ENCODE assay signal across 1 cellular context in the genomic region with DNA sequence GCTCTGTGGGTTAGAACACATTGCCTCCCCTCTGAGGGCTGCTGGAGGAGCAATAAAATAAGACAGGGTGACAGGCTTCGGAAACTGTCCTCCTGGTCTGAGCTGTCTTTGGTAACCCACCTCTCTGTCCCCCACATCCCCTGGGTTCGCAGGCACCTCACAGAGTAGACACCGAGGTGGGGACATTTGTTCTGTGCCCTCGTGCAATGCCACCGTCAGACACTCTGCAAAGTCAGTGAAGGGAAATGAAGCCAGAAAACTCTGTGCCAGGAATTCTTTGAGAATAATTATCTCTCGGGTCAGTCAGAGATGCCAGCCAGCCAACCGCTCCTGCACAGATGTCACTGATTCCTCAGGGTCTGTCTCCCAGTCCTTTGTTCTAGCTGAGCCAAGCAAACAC.
TF ChIP-seq lines count a peak whose summit lies in the region.

No MANE protein-coding gene starts in this region.

TF ChIP-seq in GM23338, 12 proteins besides CTCF, POLR2A, EP300 and RAD21 (continued from another document):
- TF ChIP-seq, protein P1, sequence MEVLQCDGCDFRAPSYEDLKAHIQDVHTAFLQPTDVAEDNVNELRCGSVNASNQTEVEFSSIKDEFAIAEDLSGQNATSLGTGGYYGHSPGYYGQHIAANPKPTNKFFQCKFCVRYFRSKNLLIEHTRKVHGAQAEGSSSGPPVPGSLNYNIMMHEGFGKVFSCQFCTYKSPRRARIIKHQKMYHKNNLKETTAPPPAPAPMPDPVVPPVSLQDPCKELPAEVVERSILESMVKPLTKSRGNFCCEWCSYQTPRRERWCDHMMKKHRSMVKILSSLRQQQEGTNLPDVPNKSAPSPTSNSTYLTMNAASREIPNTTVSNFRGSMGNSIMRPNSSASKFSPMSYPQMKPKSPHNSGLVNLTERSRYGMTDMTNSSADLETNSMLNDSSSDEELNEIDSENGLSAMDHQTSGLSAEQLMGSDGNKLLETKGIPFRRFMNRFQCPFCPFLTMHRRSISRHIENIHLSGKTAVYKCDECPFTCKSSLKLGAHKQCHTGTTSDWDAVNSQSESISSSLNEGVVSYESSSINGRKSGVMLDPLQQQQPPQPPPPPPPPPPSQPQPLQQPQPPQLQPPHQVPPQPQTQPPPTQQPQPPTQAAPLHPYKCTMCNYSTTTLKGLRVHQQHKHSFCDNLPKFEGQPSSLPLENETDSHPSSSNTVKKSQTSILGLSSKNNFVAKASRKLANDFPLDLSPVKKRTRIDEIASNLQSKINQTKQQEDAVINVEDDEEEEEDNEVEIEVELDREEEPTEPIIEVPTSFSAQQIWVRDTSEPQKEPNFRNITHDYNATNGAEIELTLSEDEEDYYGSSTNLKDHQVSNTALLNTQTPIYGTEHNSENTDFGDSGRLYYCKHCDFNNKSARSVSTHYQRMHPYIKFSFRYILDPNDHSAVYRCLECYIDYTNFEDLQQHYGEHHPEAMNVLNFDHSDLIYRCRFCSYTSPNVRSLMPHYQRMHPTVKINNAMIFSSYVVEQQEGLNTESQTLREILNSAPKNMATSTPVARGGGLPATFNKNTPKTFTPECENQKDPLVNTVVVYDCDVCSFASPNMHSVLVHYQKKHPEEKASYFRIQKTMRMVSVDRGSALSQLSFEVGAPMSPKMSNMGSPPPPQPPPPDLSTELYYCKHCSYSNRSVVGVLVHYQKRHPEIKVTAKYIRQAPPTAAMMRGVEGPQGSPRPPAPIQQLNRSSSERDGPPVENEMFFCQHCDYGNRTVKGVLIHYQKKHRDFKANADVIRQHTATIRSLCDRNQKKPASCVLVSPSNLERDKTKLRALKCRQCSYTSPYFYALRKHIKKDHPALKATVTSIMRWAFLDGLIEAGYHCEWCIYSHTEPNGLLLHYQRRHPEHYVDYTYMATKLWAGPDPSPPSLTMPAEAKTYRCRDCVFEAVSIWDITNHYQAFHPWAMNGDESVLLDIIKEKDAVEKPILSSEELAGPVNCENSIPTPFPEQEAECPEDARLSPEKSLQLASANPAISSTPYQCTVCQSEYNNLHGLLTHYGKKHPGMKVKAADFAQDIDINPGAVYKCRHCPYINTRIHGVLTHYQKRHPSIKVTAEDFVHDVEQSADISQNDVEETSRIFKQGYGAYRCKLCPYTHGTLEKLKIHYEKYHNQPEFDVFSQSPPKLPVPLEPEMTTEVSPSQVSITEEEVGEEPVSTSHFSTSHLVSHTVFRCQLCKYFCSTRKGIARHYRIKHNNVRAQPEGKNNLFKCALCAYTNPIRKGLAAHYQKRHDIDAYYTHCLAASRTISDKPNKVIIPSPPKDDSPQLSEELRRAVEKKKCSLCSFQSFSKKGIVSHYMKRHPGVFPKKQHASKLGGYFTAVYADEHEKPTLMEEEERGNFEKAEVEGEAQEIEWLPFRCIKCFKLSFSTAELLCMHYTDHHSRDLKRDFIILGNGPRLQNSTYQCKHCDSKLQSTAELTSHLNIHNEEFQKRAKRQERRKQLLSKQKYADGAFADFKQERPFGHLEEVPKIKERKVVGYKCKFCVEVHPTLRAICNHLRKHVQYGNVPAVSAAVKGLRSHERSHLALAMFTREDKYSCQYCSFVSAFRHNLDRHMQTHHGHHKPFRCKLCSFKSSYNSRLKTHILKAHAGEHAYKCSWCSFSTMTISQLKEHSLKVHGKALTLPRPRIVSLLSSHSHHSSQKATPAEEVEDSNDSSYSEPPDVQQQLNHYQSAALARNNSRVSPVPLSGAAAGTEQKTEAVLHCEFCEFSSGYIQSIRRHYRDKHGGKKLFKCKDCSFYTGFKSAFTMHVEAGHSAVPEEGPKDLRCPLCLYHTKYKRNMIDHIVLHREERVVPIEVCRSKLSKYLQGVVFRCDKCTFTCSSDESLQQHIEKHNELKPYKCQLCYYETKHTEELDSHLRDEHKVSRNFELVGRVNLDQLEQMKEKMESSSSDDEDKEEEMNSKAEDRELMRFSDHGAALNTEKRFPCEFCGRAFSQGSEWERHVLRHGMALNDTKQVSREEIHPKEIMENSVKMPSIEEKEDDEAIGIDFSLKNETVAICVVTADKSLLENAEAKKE (CRISPR knock-in tag; IDR thresholded peaks at IDR 0.05): no peak
- TF ChIP-seq STAT1 (IDR thresholded peaks at IDR 0.05; ENCODE audit: unreplicated experiment): no peak
